24 cellular contexts compared by ENCODE assay signal in the genomic region with DNA sequence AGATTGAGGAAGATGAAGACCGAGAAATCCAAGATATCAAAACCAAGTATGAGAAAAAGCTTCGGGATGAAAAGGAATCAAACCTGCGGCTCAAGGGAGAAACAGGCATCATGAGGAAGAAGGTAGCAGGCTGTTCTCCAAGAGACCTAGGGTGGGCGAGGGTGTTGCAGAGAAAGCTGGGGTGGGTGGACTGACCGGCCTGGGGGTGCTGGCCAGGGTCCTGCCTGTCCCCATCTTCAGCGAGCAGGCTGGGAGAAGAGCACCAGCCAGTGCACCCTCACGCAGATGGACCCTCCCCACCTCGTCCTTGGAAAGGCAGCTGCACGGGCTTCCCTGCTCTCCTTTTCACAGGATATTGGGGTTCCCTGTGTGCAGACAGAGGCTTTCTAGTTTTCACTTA. TPM values are rescaled to one million over a fixed set of nuclear protein-coding genes. Genes with fewer than 3 reads are reported as not detected.
"Had no signal": no experiment of that assay in that cellular context is flagged by ENCODE, and none has a peak within 500 bp of the region (broad histone marks: within the 10 kb centered on the region; RNA-seq: fewer than 3 reads in every experiment).

No MANE protein-coding gene starts in this region.

- FAIRE-seq: astrocyte had no signal

- H3K27ac Mint-ChIP-seq: activated CD4-positive, alpha-beta memory T cell treated with anti-CD3 and anti-CD28 coated beads for 36 hours; activated CD4-positive, alpha-beta T cell treated with anti-CD3 and anti-CD28 coated beads, Interleukin-2, amount 10 ng/mL, durations not matched to agents 24 days and 14 days; activated naive CD4-positive, alpha-beta T cell treated with anti-CD3 and anti-CD28 coated beads for 36 hours; activated naive CD8-positive, alpha-beta T cell; brain; WTC11 had no signal

- DNase-seq: activated CD4-positive, alpha-beta memory T cell treated with anti-CD3 and anti-CD28 coated beads for 36 hours; activated CD4-positive, alpha-beta T cell treated with anti-CD3 and anti-CD28 coated beads for 1 hour; activated CD4-positive, alpha-beta T cell treated with anti-CD3 and anti-CD28 coated beads, Interleukin-2, amount 10 ng/mL, durations not matched to agents 24 days and 14 days; activated CD8-positive, alpha-beta memory T cell treated with anti-CD3 and anti-CD28 coated beads for 24 hours; activated gamma-delta T cell; activated naive CD4-positive, alpha-beta T cell treated with anti-CD3 and anti-CD28 coated beads for 36 hours; activated T-cell treated with anti-CD3 and anti-CD28 coated beads, Interleukin-2, amount 50 U/mL, for 4 hours; amygdala; cerebellar nuclear complex; Kasumi-1; KBM-7; NCI-H1105 treated with DMSO at 0.1 percent for 48 hours; NCI-H1436 treated with DMSO at 0.1 percent for 48 hours; NCI-H187; NCI-H2081; NCI-H446; NCI-H524; SIG-M5; T-helper 1 cell; T-helper 9 cell had no signal

- H3K9me3 Mint-ChIP-seq: activated CD4-positive, alpha-beta memory T cell treated with anti-CD3 and anti-CD28 coated beads for 36 hours; activated CD4-positive, alpha-beta T cell treated with anti-CD3 and anti-CD28 coated beads, Interleukin-2, amount 10 ng/mL, durations not matched to agents 24 days and 14 days; activated naive CD4-positive, alpha-beta T cell treated with anti-CD3 and anti-CD28 coated beads for 36 hours; activated T-cell treated with anti-CD3 and anti-CD28 coated beads, Interleukin-2, amount 50 U/mL, for 4 hours; brain; WTC11 had no signal

- H3K27me3 Mint-ChIP-seq: activated naive CD8-positive, alpha-beta T cell had no signal

- H3K4me3 Mint-ChIP-seq: activated CD4-positive, alpha-beta memory T cell treated with anti-CD3 and anti-CD28 coated beads for 36 hours; activated CD4-positive, alpha-beta T cell treated with anti-CD3 and anti-CD28 coated beads, Interleukin-2, amount 10 ng/mL, durations not matched to agents 24 days and 14 days; activated naive CD4-positive, alpha-beta T cell treated with anti-CD3 and anti-CD28 coated beads for 36 hours; activated naive CD8-positive, alpha-beta T cell; activated T-cell treated with anti-CD3 and anti-CD28 coated beads, Interleukin-2, amount 50 U/mL, for 4 hours; brain; WTC11 had no signal

- H3K36me3 Mint-ChIP-seq: activated CD4-positive, alpha-beta memory T cell treated with anti-CD3 and anti-CD28 coated beads for 36 hours; activated naive CD8-positive, alpha-beta T cell; brain; WTC11 had no signal

- ATAC-seq: activated T-cell treated with anti-CD3 and anti-CD28 coated beads, Interleukin-2, amount 50 U/mL, for 4 hours; WTC11 had no signal

RNA-seq across cellular contexts. Expression of a gene that starts 46.9 kb away (rescaled TPM):
- total RNA-seq: activated CD4-positive, alpha-beta T cell treated with anti-CD3 and anti-CD28 coated beads, Interleukin-2, amount 10 ng/mL, durations not matched to agents 24 days and 14 days; activated T-cell treated with anti-CD3 and anti-CD28 coated beads, Interleukin-2, amount 50 U/mL, for 4 hours had no signal
